In genomic region chr14:35637269-35637668, GRCh38 we compare ENCODE assay signal across 28 cellular contexts.
"Had no signal": no experiment of that assay in that cellular context is flagged by ENCODE, and none has a peak within 500 bp of the region (broad histone marks: within the 10 kb centered on the region; RNA-seq: fewer than 3 reads in every experiment).

No MANE protein-coding gene starts in this region.

- ATAC-seq: effector memory CD8-positive, alpha-beta T cell; esophagus mucosa; foreskin keratinocyte; gastrocnemius medialis; gastroesophageal sphincter; heart left ventricle; heart right ventricle had no signal

- H3K9me3 ChIP-seq: colonic mucosa had no signal

- H3K4me3 ChIP-seq: colonic mucosa, coronary artery, dorsolateral prefrontal cortex, esophagus muscularis mucosa, esophagus squamous epithelium, gastrocnemius medialis, gastroesophageal sphincter, heart left ventricle, heart right ventricle had no signal

- FAIRE-seq: colon, endometrium, endothelial cell of umbilical vein, frontal cortex had no signal

- H3K27me3 ChIP-seq: colonic mucosa, dorsolateral prefrontal cortex, esophagus muscularis mucosa, esophagus squamous epithelium, foreskin keratinocyte, gastrocnemius medialis, gastroesophageal sphincter, heart left ventricle, heart right ventricle had no signal

- H3K27ac ChIP-seq: colonic mucosa, coronary artery, dorsolateral prefrontal cortex, epithelial cell of prostate, esophagus muscularis mucosa, esophagus squamous epithelium, foreskin keratinocyte, gastrocnemius medialis, gastroesophageal sphincter, heart left ventricle, heart right ventricle had no signal

- DNase-seq: colonic mucosa; cortex of kidney; dermis blood vessel endothelial cell; dorsolateral prefrontal cortex; effector CD4-positive, alpha-beta T cell; effector CD8-positive, alpha-beta T cell; effector memory CD4-positive, alpha-beta T cell; effector memory CD8-positive, alpha-beta T cell; endodermal cell; erythroblast; esophagus squamous epithelium; foreskin fibroblast; foreskin keratinocyte; foreskin melanocyte; gastrocnemius medialis; glutamatergic neuron; head of caudate nucleus; heart left ventricle; heart right ventricle had no signal

- H3K4me1 ChIP-seq: colonic mucosa, foreskin keratinocyte, gastrocnemius medialis, heart left ventricle had no signal

- H3K36me3 ChIP-seq: colonic mucosa had no signal
